In genomic region chr13:110304256-110304655, GRCh38 we compare ENCODE assay signal across 2 cellular contexts.
TF ChIP-seq lines count a peak whose summit lies in the region.

No MANE protein-coding gene starts in this region.

TF ChIP-seq in IMR-90, 13 proteins besides CTCF, POLR2A, EP300 and RAD21:
- TF ChIP-seq CEBPB (IDR thresholded peaks at IDR 0.05; ENCODE audit: low read depth, low read length) (no peak), MAZ (IDR thresholded peaks at IDR 0.05; ENCODE audit: borderline replicate concordance, low read depth, low read length) (no peak), USF2 (IDR thresholded peaks at IDR 0.05; ENCODE audit: low read depth, low read length) (no peak), BHLHE40 (IDR thresholded peaks at IDR 0.05; ENCODE audit: low read depth, low read length) (peak; percentile 92), ELK1 (IDR thresholded peaks at IDR 0.05; ENCODE audit: borderline replicate concordance, low read depth, low read length) (no peak), MXI1 (IDR thresholded peaks at IDR 0.05; ENCODE audit: borderline replicate concordance, low read depth, low read length) (peak; percentile 90), RCOR1 (IDR thresholded peaks at IDR 0.05; ENCODE audit: insufficient replicate concordance, low read length) (no peak), MAFK (IDR thresholded peaks at IDR 0.05; ENCODE audit: low read depth, low read length) (no peak), SMC3 (IDR thresholded peaks at IDR 0.05; ENCODE audit: low read depth, low read length) (no peak), NFE2L2 (IDR thresholded peaks at IDR 0.05; ENCODE audit: low read depth, low read length) (no peak), RFX5 (IDR thresholded peaks at IDR 0.05; ENCODE audit: low read depth, low read length) (no peak), CHD1 (IDR thresholded peaks at IDR 0.05; ENCODE audit: low read depth, low read length) (no peak), FOS (IDR thresholded peaks at IDR 0.05; ENCODE audit: low read depth, low read length) (peak; percentile 18; the same call in 1 of the 2 replicates)

TF ChIP-seq in HepG2, 621 proteins besides CTCF, POLR2A, EP300 and RAD21:
- TF ChIP-seq GABPA (IDR thresholded peaks at IDR 0.05; ENCODE audit: low read depth, low read length) (no peak), GABPA (CRISPR knock-in tag; IDR thresholded peaks at IDR 0.05; ENCODE audit: low read depth) (no peak)
